12 cellular contexts compared by ENCODE assay signal in the genomic region with DNA sequence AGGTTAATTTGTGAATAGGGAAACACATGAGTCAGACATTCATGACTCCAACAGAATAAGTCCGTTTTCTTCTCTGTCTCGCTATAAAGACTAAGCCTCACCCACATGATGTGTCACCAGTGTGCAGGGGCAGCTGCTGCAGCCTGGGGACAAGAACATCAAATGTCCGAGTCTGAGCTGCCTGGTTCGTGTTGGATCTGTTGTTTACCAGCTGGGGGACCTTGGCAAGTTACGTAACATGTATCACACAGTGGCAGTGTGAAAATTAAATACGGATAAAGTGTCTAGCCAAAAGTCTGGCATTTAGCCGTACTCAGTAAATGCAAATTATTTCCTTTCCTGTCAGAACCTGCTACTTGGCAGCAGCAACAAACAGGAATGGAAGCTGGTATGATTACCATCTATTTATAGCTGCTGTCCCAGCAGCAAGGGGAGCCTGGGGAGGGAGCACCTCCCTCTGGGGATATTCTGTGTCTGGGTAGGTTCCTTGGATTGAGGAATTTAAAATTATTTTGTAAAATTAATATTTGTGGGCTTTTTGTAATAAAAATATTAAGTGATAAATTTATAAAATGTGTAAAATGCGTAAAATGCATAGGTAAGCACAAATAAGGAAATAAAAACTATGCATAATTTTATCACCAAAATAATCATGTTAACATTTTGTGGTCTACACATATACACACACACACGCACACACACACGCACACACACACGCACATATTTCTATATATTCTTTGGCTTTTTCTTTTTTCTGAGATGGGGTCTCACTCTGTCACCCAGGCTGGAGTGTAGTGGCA. TPM values are rescaled to one million over a fixed set of nuclear protein-coding genes. Genes with fewer than 3 reads are reported as not detected.
DNase-seq lines count a peak whose midpoint lies in the region; ATAC-seq and TF ChIP-seq lines count a peak whose summit lies in the region.
"Had no signal": no experiment of that assay in that cellular context is flagged by ENCODE, and none has a peak within 500 bp of the region (broad histone marks: within the 10 kb centered on the region; RNA-seq: fewer than 3 reads in every experiment).

No MANE protein-coding gene starts in this region.

- intact Hi-C loops in A673 (cut with micrococcal nuclease; ENCODE audit: unreplicated experiment) = loop anchor here (10.0 kb wide), 1 partner anchor 224 kb away; no protein-coding TSS in a partner anchor

- no peaks in the 10 kb centered on the region for H3K9me3 ChIP-seq in A673 (ENCODE audit: low read depth, low read length, poor library complexity, severe bottlenecking)
- no peaks in the 10 kb centered on the region for H3K9me3 ChIP-seq in liver (ENCODE audit: control insufficient read depth in 4 of 4, low read length in 3 of 4)
- H3K9me3 ChIP-seq: lower lobe of right lung had no signal

- no peaks in the 10 kb centered on the region for H3K36me3 ChIP-seq in A673 (ENCODE audit: insufficient read depth, low read length, poor library complexity, severe bottlenecking)
- H3K36me3 ChIP-seq in liver (ENCODE audit: control insufficient read depth in 4 of 4, insufficient read depth in 3 of 4, low read depth in 1 of 4, low read length in 3 of 4) = no peaks in the 10 kb centered on the region
- H3K36me3 ChIP-seq: lower lobe of right lung had no signal

- ATAC-seq in HG02763 (IDR thresholded peaks at IDR 0.05; ENCODE audit: unreplicated experiment) = no peak
- ATAC-seq in activated T-cell treated with anti-CD3 and anti-CD28 coated beads, Interleukin-2, amount 50 U/mL, for 72 hours (replicated peaks in 1 of 2) = no peak
- no peak for ATAC-seq in activated T-cell treated with anti-CD3 and anti-CD28 coated beads, Interleukin-2, amount 50 U/mL, for 4 hours
- ATAC-seq: activated CD4-positive, CD25-positive, alpha-beta regulatory T cell treated with anti-CD3 and anti-CD28 coated beads, Interleukin-2, amount 50 U/mL, for 24 hours; lower lobe of right lung had no signal

- TF ChIP-seq CTCF in A673 (conservative IDR thresholded peaks at IDR 0.05; ENCODE audit: low read depth, low read length) = peak; percentile 32; the same call in 1 of the 2 replicates
- no peak for TF ChIP-seq CTCF in liver (IDR thresholded peaks at IDR 0.05; ENCODE audit: low read depth, low read length, missing input control)

- no peaks in the 10 kb centered on the region for H3K9me3 Mint-ChIP-seq in activated T-cell treated with anti-CD3 and anti-CD28 coated beads, Interleukin-2, amount 50 U/mL, for 72 hours
- no peaks in the 10 kb centered on the region for H3K9me3 Mint-ChIP-seq in activated T-cell treated with anti-CD3 and anti-CD28 coated beads, Interleukin-2, amount 50 U/mL, for 4 hours

- no TSS peak for BruUV-seq in A673 (replicated peaks; lab: Mats Ljungman, UMichigan)

- peaks cover 16% of the 10 kb centered on the region for H3K27me3 Mint-ChIP-seq in activated T-cell treated with anti-CD3 and anti-CD28 coated beads, Interleukin-2, amount 50 U/mL, for 72 hours (ENCODE audit: low read depth)
- H3K27me3 Mint-ChIP-seq in activated T-cell treated with anti-CD3 and anti-CD28 coated beads, Interleukin-2, amount 50 U/mL, for 4 hours (ENCODE audit: low read depth) = peaks cover 19% of the 10 kb centered on the region

- H3K4me1 Mint-ChIP-seq in activated T-cell treated with anti-CD3 and anti-CD28 coated beads, Interleukin-2, amount 50 U/mL, for 72 hours (ENCODE audit: low read depth) = peaks cover 8% of the 10 kb centered on the region
- peaks cover 4% of the 10 kb centered on the region for H3K4me1 Mint-ChIP-seq in activated T-cell treated with anti-CD3 and anti-CD28 coated beads, Interleukin-2, amount 50 U/mL, for 4 hours (ENCODE audit: low read depth)

- no peak overlapping the region for H3K27ac ChIP-seq in A673 (ENCODE audit: low read depth, low read length, poor library complexity, severe bottlenecking)
- peak overlapping the region; percentile 90 for H3K27ac ChIP-seq in cingulate gyrus (ENCODE audit: low read depth, low read length)
- H3K27ac ChIP-seq in liver (ENCODE audit: low read depth in 1 of 2, low read length in 2 of 2) = peak overlapping the region; percentile 65 to 66
- H3K27ac ChIP-seq: lower lobe of right lung had no signal

- POLR2A ChIA-PET in A673 (lab: Charles Lee; ENCODE audit: low non-redundant PET) = no interaction called here

- H3K27ac Mint-ChIP-seq in activated T-cell treated with anti-CD3 and anti-CD28 coated beads, Interleukin-2, amount 50 U/mL, for 72 hours = no peak overlapping the region
- H3K27ac Mint-ChIP-seq: CD4-positive, CD25-positive, alpha-beta regulatory T cell had no signal

- no peak overlapping the region for H3K9ac ChIP-seq in liver (ENCODE audit: low read depth in 1 of 2, low read length in 2 of 2)

- H3K4me3 Mint-ChIP-seq in activated T-cell treated with anti-CD3 and anti-CD28 coated beads, Interleukin-2, amount 50 U/mL, for 72 hours = no peak overlapping the region
- no peak overlapping the region for H3K4me3 Mint-ChIP-seq in activated T-cell treated with anti-CD3 and anti-CD28 coated beads, Interleukin-2, amount 50 U/mL, for 4 hours
- H3K4me3 Mint-ChIP-seq: CD4-positive, CD25-positive, alpha-beta regulatory T cell had no signal

- peaks cover 2 to 3% of the 10 kb centered on the region in 2 donors for H3K36me3 Mint-ChIP-seq in activated T-cell treated with anti-CD3 and anti-CD28 coated beads, Interleukin-2, amount 50 U/mL, for 72 hours (ENCODE audit: insufficient read depth in 2 of 2)
- H3K36me3 Mint-ChIP-seq in activated T-cell treated with anti-CD3 and anti-CD28 coated beads, Interleukin-2, amount 50 U/mL, for 4 hours (ENCODE audit: insufficient read depth) = no peaks in the 10 kb centered on the region
- H3K36me3 Mint-ChIP-seq: CD4-positive, CD25-positive, alpha-beta regulatory T cell had no signal

- DNase-seq in A673 (ENCODE audit: low spot score) = peak; percentile 89
- DNase-seq in NCI-H2081 treated with DMSO at 0.1 percent for 48 hours (lab: John Stamatoyannopoulos, UW) = peak; percentile 84
- no peak for DNase-seq in activated T-cell treated with anti-CD3 and anti-CD28 coated beads, Interleukin-2, amount 50 U/mL, for 72 hours
- no peak for DNase-seq in NCI-H187 treated with DMSO at 0.1 percent for 48 hours (lab: John Stamatoyannopoulos, UW)
- no peak for DNase-seq in activated T-cell treated with anti-CD3 and anti-CD28 coated beads, Interleukin-2, amount 50 U/mL, for 4 hours
- DNase-seq: CD4-positive, CD25-positive, alpha-beta regulatory T cell; lower lobe of right lung had no signal

- no peak overlapping the region for H3K4me3 ChIP-seq in A673 (ENCODE audit: low read depth, low read length, poor library complexity, severe bottlenecking)
- H3K4me3 ChIP-seq in liver (ENCODE audit: low read depth in 1 of 3, low read length in 3 of 3) = no peak overlapping the region
- H3K4me3 ChIP-seq: lower lobe of right lung had no signal

- CTCF ChIA-PET in A673 (lab: Charles Lee) = interaction anchor here (0.5 to 1.0 kb wide), 2 partner anchors 9 to 689 kb away, joined by 4 to 6 read pairs; no protein-coding TSS in a partner anchor

- H3K27me3 ChIP-seq in A673 (replicated peaks; ENCODE audit: insufficient read depth, low read depth, low read length, poor library complexity) (no peaks in the 10 kb centered on the region), liver (ENCODE audit: control insufficient read depth in 4 of 4, insufficient read depth in 4 of 4, low read length in 3 of 4) (no peaks in the 10 kb centered on the region)

- peaks cover 17% of the 10 kb centered on the region for H3K4me1 ChIP-seq in A673 (ENCODE audit: insufficient read depth, low read length, poor library complexity, severe bottlenecking)
- peaks cover 2 to 21% (median 11%) of the 10 kb centered on the region in 4 donors for H3K4me1 ChIP-seq in liver (ENCODE audit: control insufficient read depth in 4 of 4, insufficient read depth in 4 of 4, low read length in 3 of 4)

- TF ChIP-seq RAD21 in liver (IDR thresholded peaks at IDR 0.05) = no peak

- 38% methylated on average over 11 of the region's 11 CpGs for WGBS in liver

TF ChIP-seq in liver, 16 proteins besides CTCF, POLR2A, EP300 and RAD21 (continues in another document):
- no peak for TF ChIP-seq REST (IDR thresholded peaks at IDR 0.05)
- no peak for TF ChIP-seq TAF1 (conservative IDR thresholded peaks at IDR 0.05)

RNA-seq across cellular contexts. Expression of gene CLDN25, which starts 1.3 kb away (rescaled TPM):
- total RNA-seq in A673 (2021) = not detected in 2 replicates
- total RNA-seq in liver = not detected
- not detected for polyA plus RNA-seq in liver
- not detected for total RNA-seq in activated T-cell treated with anti-CD3 and anti-CD28 coated beads, Interleukin-2, amount 50 U/mL, for 72 hours
- total RNA-seq in activated T-cell treated with anti-CD3 and anti-CD28 coated beads, Interleukin-2, amount 50 U/mL, for 4 hours = not detected
- total RNA-seq: CD4-positive, CD25-positive, alpha-beta regulatory T cell; lower lobe of right lung had no signal
- polyA plus RNA-seq: CD4-positive, CD25-positive, alpha-beta regulatory T cell; thymus had no signal

RNA-seq across cellular contexts. Expression of gene ZW10, which starts 4.8 kb away (rescaled TPM):
- total RNA-seq in A673 (2021) (31.4 TPM in 2 replicates), liver (10 to 100 TPM; 11.7 to 16.8 TPM)
- 1 to 10 TPM; 3.7 to 6.9 TPM for polyA plus RNA-seq in liver
- 10 to 100 TPM; 13.7 to 16.6 TPM for total RNA-seq in activated T-cell treated with anti-CD3 and anti-CD28 coated beads, Interleukin-2, amount 50 U/mL, for 72 hours
- total RNA-seq in activated T-cell treated with anti-CD3 and anti-CD28 coated beads, Interleukin-2, amount 50 U/mL, for 4 hours = 10 to 100 TPM; 19.8 to 20.6 (median 20.1) TPM

Comparison
In these comparisons a context has a peak if more than half of its experiments do, and no peak if none do; other contexts are left out.
1. DNase-seq: peak in A673 (single experiment) and NCI-H2081 treated with DMSO at 0.1 percent for 48 hours (single experiment); none in activated T-cell treated with anti-CD3 and anti-CD28 coated beads, Interleukin-2, amount 50 U/mL, for 72 hours (0 of 2), NCI-H187 treated with DMSO at 0.1 percent for 48 hours (single experiment) and activated T-cell treated with anti-CD3 and anti-CD28 coated beads, Interleukin-2, amount 50 U/mL, for 4 hours (single experiment).